8 cellular contexts compared by ENCODE assay signal in genomic region chr9:100474082-100474949, GRCh38. TPM values are rescaled to one million over a fixed set of nuclear protein-coding genes. Genes with fewer than 3 reads are reported as not detected.
DNase-seq lines count a peak whose midpoint lies in the region; ATAC-seq and TF ChIP-seq lines count a peak whose summit lies in the region.

No MANE protein-coding gene starts in this region.

- H3K27me3 ChIP-seq in SJSA1 (replicated peaks): no peaks in the 10 kb centered on the region

- no peak for TF ChIP-seq CTCF in fibroblast of pulmonary artery (IDR thresholded peaks at IDR 0.05; ENCODE audit: low read length, missing control alignments)

- no peak for ATAC-seq in GM21737 (IDR thresholded peaks at IDR 0.05; ENCODE audit: unreplicated experiment)
- ATAC-seq in GM21390 (IDR thresholded peaks at IDR 0.05; ENCODE audit: unreplicated experiment): no peak

- no peaks in the 10 kb centered on the region for H3K9me3 ChIP-seq in SJSA1 (replicated peaks)

- no peaks in the 10 kb centered on the region for H3K36me3 ChIP-seq in SJSA1

- DNase-seq in SJSA1 (ENCODE audit: low read depth in 1 of 2, low spot score in 2 of 2) (no peak), fibroblast of pulmonary artery (ENCODE audit: low read depth) (no peak), retina (peak; percentile 77), NCI-H1092 (lab: John Stamatoyannopoulos, UW) (no peak), ureter (ENCODE audit: low spot score) (no peak)

- H3K27ac ChIP-seq in SJSA1: no peak overlapping the region

- H3K4me1 ChIP-seq in SJSA1 (replicated peaks): 0 out of 2 replicates have a peak, but pooled peaks cover 3% of the 10 kb centered on the region

- H3K4me3 ChIP-seq in GM08714 (ENCODE audit: low read length) (peak overlapping the region; percentile 58), SJSA1 (peak overlapping the region; percentile 77), fibroblast of pulmonary artery (replicated peaks; ENCODE audit: low read depth, low read length) (peak overlapping the region; percentile 63)

RNA-seq across cellular contexts. Expression of gene TMEFF1, which starts 1.4 kb away (rescaled TPM):
- total RNA-seq in SJSA1 (2014; rRNA removed; shearing (Covaris generic)): 1.3 and 9.3 TPM in 2 replicates
- total RNA-seq in ureter: not detected

RNA-seq across cellular contexts. Expression of gene MSANTD3, which starts 47.4 kb away (rescaled TPM):
- total RNA-seq in SJSA1 (2014; rRNA removed; shearing (Covaris generic)): 73.3 and 79.4 TPM in 2 replicates
- total RNA-seq in ureter: 12.3 TPM
